Comparison of ENCODE assay signal across 16 cellular contexts in genomic region chr18:65942854-65943253, GRCh38.
DNase-seq lines count a peak whose midpoint lies in the region; FAIRE-seq and TF ChIP-seq lines count a peak whose summit lies in the region.
"Had no signal": no experiment of that assay in that cellular context is flagged by ENCODE, and none has a peak within 500 bp of the region (broad histone marks: within the 10 kb centered on the region; RNA-seq: fewer than 3 reads in every experiment).

No MANE protein-coding gene starts in this region.

- no peak overlapping the region for H2BK20ac ChIP-seq in H1 (ENCODE audit: low read length)

- H3K9me2 ChIP-seq in MM.1S (replicated peaks; ENCODE audit: insufficient read depth, low read length): no peaks in the 10 kb centered on the region

- no peak for FAIRE-seq in H1 (lab: Jason Lieb, UNC)
- FAIRE-seq: GM18507, HepG2 had no signal

- no peak for TF ChIP-seq CTCF in MM.1S (IDR thresholded peaks at IDR 0.05; ENCODE audit: low read length)
- TF ChIP-seq CTCF in H1 (IDR thresholded peaks at IDR 0.05; ENCODE audit: control extremely low read depth in 1 of 3, insufficient read depth in 1 of 3, low read depth in 1 of 3, low read length in 3 of 3): no peak

- H3K23ac ChIP-seq in H1 (ENCODE audit: insufficient read length): no peak overlapping the region

- H3K4me3 ChIP-seq in MM.1S (ENCODE audit: low read length) (no peak overlapping the region), H1 (ENCODE audit: extremely low read depth in 1 of 4, insufficient read depth in 2 of 4, low read depth in 3 of 4, low read length in 4 of 4) (peak overlapping the region in 1 of 4 experiments; percentile 18; a peak in 1 of 8 replicates), iPS-20b (ENCODE audit: low read length) (peak overlapping the region; percentile 35; the same call in 1 of the 2 replicates)
- H3K4me3 ChIP-seq: GM23248, HAP-1 had no signal

- H3K23me2 ChIP-seq in H1 (ENCODE audit: low read depth, low read length): no peaks in the 10 kb centered on the region

- H3K14ac ChIP-seq in H1 (ENCODE audit: insufficient read length): no peak overlapping the region

- no peaks in the 10 kb centered on the region for H3K9me3 ChIP-seq in MM.1S (replicated peaks; ENCODE audit: insufficient read depth, low read length)
- no peaks in the 10 kb centered on the region for H3K9me3 ChIP-seq in H1 (ENCODE audit: insufficient read depth in 2 of 2, low read depth in 1 of 2, low read length in 1 of 2)
- H3K9me3 ChIP-seq in iPS-20b (ENCODE audit: insufficient read depth, low read depth, low read length): no peaks in the 10 kb centered on the region
- H3K9me3 ChIP-seq: HAP-1 had no signal

- H4K5ac ChIP-seq in H1 (ENCODE audit: insufficient read length, low read depth, low read length): no peak overlapping the region

- H2BK15ac ChIP-seq in H1 (ENCODE audit: low read length): no peak overlapping the region

- no peaks in the 10 kb centered on the region for H4K20me1 ChIP-seq in MM.1S (ENCODE audit: insufficient read depth, low read length)
- no peaks in the 10 kb centered on the region for H4K20me1 ChIP-seq in H1 (replicated peaks in 1 of 2; ENCODE audit: control insufficient read depth in 1 of 2, insufficient read depth in 2 of 2, low read length in 2 of 2)

- no peak overlapping the region for H3K56ac ChIP-seq in H1 (replicated peaks; ENCODE audit: insufficient read length, low read depth, low read length)

- no peaks in the 10 kb centered on the region for H3K79me1 ChIP-seq in H1 (ENCODE audit: low read depth, low read length)

- H3K4me1 ChIP-seq in MM.1S (ENCODE audit: low read length): 0 out of 2 replicates have a peak, but pooled peaks cover 4% of the 10 kb centered on the region
- peaks cover 0 to 9% (median 3%) of the 10 kb centered on the region in 4 experiments; a peak in 4 of 7 replicates for H3K4me1 ChIP-seq in H1 (replicated peaks in 1 of 4; ENCODE audit: control insufficient read depth in 3 of 4, insufficient read depth in 4 of 4, low read length in 3 of 4)
- peaks cover 30% of the 10 kb centered on the region for H3K4me1 ChIP-seq in iPS-20b (ENCODE audit: insufficient read depth, low read length)

- WGBS in H1 (ENCODE audit: extremely low coverage in 1 of 2, insufficient coverage in 1 of 2, insufficient read length in 1 of 2, insufficient replicate concordance in 2 of 2, low coverage in 1 of 2, low lambda C conversion rate in 2 of 2, missing lambda C conversion rate in 1 of 2), 2 experiments: 60% methylated on average over 1 of the region's 1 CpG; no CpG with 5 or more reads in 1 of the 2 experiments

- H3K79me2 ChIP-seq in MM.1S (ENCODE audit: low read length) (no peaks in the 10 kb centered on the region), H1 (ENCODE audit: control insufficient read depth in 1 of 2, insufficient read depth in 2 of 2, low read length in 2 of 2) (no peaks in the 10 kb centered on the region)

- no peak for TF ChIP-seq POLR2A in H1 (IDR thresholded peaks at IDR 0.05; ENCODE audit: control extremely low read depth in 1 of 2, low read depth in 2 of 2, low read length in 2 of 2)

- H3K9ac ChIP-seq in MM.1S (ENCODE audit: low read length) (no peak overlapping the region), H1 (replicated peaks in 1 of 4; ENCODE audit: extremely low read depth in 1 of 4, low read depth in 3 of 4, low read length in 3 of 4) (no peak overlapping the region), iPS-20b (ENCODE audit: low read depth, low read length) (0 out of 2 replicates have a peak overlapping the region, but pooled peaks have one; percentile 50)
- H3K9ac ChIP-seq: GM23248 had no signal

- H3K4me2 ChIP-seq in MM.1S (ENCODE audit: low read depth, low read length): no peak overlapping the region
- H3K4me2 ChIP-seq in H1 (ENCODE audit: insufficient read depth in 1 of 2, low read depth in 2 of 2, low read length in 2 of 2): peak overlapping the region in 1 of 2 experiments; percentile 34; a peak in 1 of 4 replicates

- H2BK12ac ChIP-seq in H1 (ENCODE audit: low read depth, low read length): no peak overlapping the region

- no peak overlapping the region for H3K27ac ChIP-seq in MM.1S (ENCODE audit: low read length)
- H3K27ac ChIP-seq in H1 (ENCODE audit: low read depth, low read length): no peak overlapping the region
- H3K27ac ChIP-seq in iPS-20b (ENCODE audit: low read length): no peak overlapping the region
- H3K27ac ChIP-seq: GM23248 had no signal

- no peak overlapping the region for H3K4ac ChIP-seq in H1 (replicated peaks; ENCODE audit: insufficient read length, low read depth, low read length)

- no peak overlapping the region for H2AK5ac ChIP-seq in H1 (ENCODE audit: low read depth, low read length)

- no peak overlapping the region for H2BK120ac ChIP-seq in H1 (replicated peaks; ENCODE audit: low read depth, low read length)

- no peak for TF ChIP-seq EP300 in H1 (IDR thresholded peaks at IDR 0.05; ENCODE audit: borderline replicate concordance in 1 of 2, low read depth in 2 of 2, low read length in 2 of 2)

- CTCF ChIA-PET in H1 (lab: Charles Lee; ENCODE audit: partially characterized antibody): interaction anchor here (1.4 kb wide), 1 partner anchor 25 kb away, joined by 5 read pairs; no protein-coding TSS in a partner anchor

- H3F3A ChIP-seq in MM.1S (ENCODE audit: insufficient read depth, low read length): no peaks in the 10 kb centered on the region; the same call in 1 of the 2 replicates

- no peak for TF ChIP-seq RAD21 in H1 (IDR thresholded peaks at IDR 0.05 in 1 of 2, conservative IDR thresholded peaks at IDR 0.05 in 1 of 2; ENCODE audit: low read depth in 2 of 2, low read length in 2 of 2)

- no peak overlapping the region for H4K91ac ChIP-seq in H1 (replicated peaks; ENCODE audit: insufficient read length, low read length)

- no peaks in the 10 kb centered on the region for H3K27me3 ChIP-seq in MM.1S (replicated peaks; ENCODE audit: insufficient read depth, low read length)
- H3K27me3 ChIP-seq in H1 (replicated peaks in 1 of 4; ENCODE audit: control insufficient read depth in 3 of 4, extremely low read depth in 1 of 4, insufficient read depth in 3 of 4, low read length in 3 of 4): no peaks in the 10 kb centered on the region
- no peaks in the 10 kb centered on the region for H3K27me3 ChIP-seq in iPS-20b (ENCODE audit: insufficient read depth, low read length)

- POLR2A ChIA-PET in H1 (lab: Charles Lee; ENCODE audit: partially characterized antibody): no interaction called here

- H2AFZ ChIP-seq in MM.1S (ENCODE audit: low read length) (no peak overlapping the region), H1 (ENCODE audit: low read length) (no peak overlapping the region)
- H2AFZ ChIP-seq: GM23248 had no signal

- no peak overlapping the region for H4K8ac ChIP-seq in H1 (ENCODE audit: extremely low read depth, insufficient read depth, low read length)

- no peak overlapping the region for H3K18ac ChIP-seq in H1 (ENCODE audit: extremely low read depth, low read length)

- DNase-seq in NCI-H748 (lab: John Stamatoyannopoulos, UW; ENCODE audit: unreplicated experiment): peak; percentile 9
- DNase-seq in NCI-H748 treated with DMSO at 0.1 percent for 48 hours (lab: John Stamatoyannopoulos, UW): no peak
- DNase-seq in MM.1S: peak; percentile 56
- no peak for DNase-seq in H1 (ENCODE audit: low read depth in 1 of 2, low spot score in 2 of 2)
- DNase-seq in MV-4-11 (lab: John Stamatoyannopoulos, UW): no peak
- no peak for DNase-seq in SK-N-DZ (ENCODE audit: low spot score)
- no peak for DNase-seq in hypothalamus (lab: John Stamatoyannopoulos, UW)
- DNase-seq: C1 segment of cervical spinal cord; Calu3; CD4-positive, alpha-beta T cell; DMS 273 treated with DMSO at 0.1 percent for 48 hours; GM23248 had no signal

- H2BK5ac ChIP-seq in H1 (ENCODE audit: low read depth, low read length): no peak overlapping the region

- H3K36me3 ChIP-seq in MM.1S (replicated peaks; ENCODE audit: insufficient read depth, low read length): no peaks in the 10 kb centered on the region
- no peaks in the 10 kb centered on the region for H3K36me3 ChIP-seq in H1 (ENCODE audit: control insufficient read depth in 2 of 4, insufficient read depth in 4 of 4, low read length in 3 of 4)
- H3K36me3 ChIP-seq in iPS-20b (ENCODE audit: insufficient read depth, low read depth, low read length): no peaks in the 10 kb centered on the region
- H3K36me3 ChIP-seq: HAP-1 had no signal

TF ChIP-seq in H1, 55 proteins besides CTCF, POLR2A, EP300 and RAD21:
- TF ChIP-seq MAFK (IDR thresholded peaks at IDR 0.05; ENCODE audit: low read depth, low read length) (peak; percentile 81), TBP (IDR thresholded peaks at IDR 0.05; ENCODE audit: low read depth, low read length) (no peak)

Comparison
In these comparisons a context has a peak if more than half of its experiments do, and no peak if none do; other contexts are left out.
1. DNase-seq: peak in NCI-H748 (single experiment) and MM.1S (single experiment); none in NCI-H748 treated with DMSO at 0.1 percent for 48 hours (single experiment), H1 (0 of 2), MV-4-11 (single experiment), SK-N-DZ (single experiment) and hypothalamus (0 of 51).